In genomic region chr20:31514154-31515071, GRCh38 we compare ENCODE assay signal across 8 cellular contexts. TPM values are rescaled to one million over a fixed set of nuclear protein-coding genes. Genes with fewer than 3 reads are reported as not detected.
A peak's percentile ranks its signal among the peaks of the same experiment; 100 is the strongest.
DNase-seq lines count a peak whose midpoint lies in the region; ATAC-seq, FAIRE-seq and TF ChIP-seq lines count a peak whose summit lies in the region.

Gene HM13, plus strand, starts transcription at chr20:31514442. Its CDS starts 110 bp downstream, at chr20:31514552.

- peak within 1 kb of the TSS; percentile 75 for H3K27ac ChIP-seq in DND-41 (ENCODE audit: low read length)
- H3K27ac ChIP-seq in KMS-11, result peak within 1 kb of the TSS; percentile 75

- no peaks in the 10 kb centered on the region for H3K36me3 Mint-ChIP-seq in natural killer cell

- H3K4me2 ChIP-seq in DND-41 (ENCODE audit: insufficient read depth, low read length) (peak within 1 kb of the TSS; percentile 83), KMS-11 (peak within 1 kb of the TSS; percentile 94)

- no peaks in the 10 kb centered on the region for H3K9me3 ChIP-seq in DND-41 (ENCODE audit: insufficient read depth, low read length, severe bottlenecking)

- peaks cover 36% of the 10 kb centered on the region for H4K20me1 ChIP-seq in DND-41 (ENCODE audit: insufficient read depth, low read length)
- H4K20me1 ChIP-seq in KMS-11 (ENCODE audit: insufficient read depth), result peaks cover 36% of the 10 kb centered on the region

- peak within 1 kb of the TSS; percentile 67 for H3K9ac ChIP-seq in DND-41 (ENCODE audit: low read depth, low read length)
- peak within 1 kb of the TSS; percentile 92 for H3K9ac ChIP-seq in KMS-11

- intact Hi-C loops in natural killer cell (cut with micrococcal nuclease), result loop anchor here (1.0 to 2.0 kb wide), 2 partner anchors 98 to 209 kb away; no protein-coding TSS in a partner anchor

- H3K4me3 Mint-ChIP-seq in natural killer cell, result no peak within 1 kb of the TSS

- peak within 1 kb of the TSS; percentile 50 to 78 for H3K4me3 ChIP-seq in DND-41 (ENCODE audit: low read depth in 1 of 2, low read length in 2 of 2)
- H3K4me3 ChIP-seq in KMS-11 (IDR thresholded peaks at IDR 0.05; ENCODE audit: insufficient read depth, low read depth, low read length), result peak within 1 kb of the TSS; percentile 33
- H3K4me3 ChIP-seq in fibroblast of mammary gland (ENCODE audit: control insufficient read depth, low read depth, low read length), result peak within 1 kb of the TSS; percentile 91

- H3K79me2 ChIP-seq in DND-41 (ENCODE audit: insufficient read depth, low read length) (peaks cover 48% of the 10 kb centered on the region), KMS-11 (ENCODE audit: insufficient read depth, low read depth) (peaks cover 51% of the 10 kb centered on the region)

- peaks cover 0 to under 1% of the 10 kb centered on the region in 2 donors for H3K27me3 Mint-ChIP-seq in natural killer cell (ENCODE audit: low read depth in 2 of 2)

- H2AFZ ChIP-seq in DND-41 (ENCODE audit: low read depth, low read length), result peak within 1 kb of the TSS; percentile 85
- peak within 1 kb of the TSS; percentile 72 for H2AFZ ChIP-seq in KMS-11 (ENCODE audit: low read depth)

- H3K27me3 ChIP-seq in DND-41 (ENCODE audit: insufficient read depth, low read length, poor library complexity), result no peaks in the 10 kb centered on the region
- H3K27me3 ChIP-seq in KMS-11 (ENCODE audit: insufficient read depth, low read depth), result no peaks in the 10 kb centered on the region

- H3K27ac Mint-ChIP-seq in natural killer cell, result no peak within 1 kb of the TSS

- H3K4me1 ChIP-seq in DND-41 (ENCODE audit: insufficient read depth, low read length) (peaks cover 35% of the 10 kb centered on the region), KMS-11 (ENCODE audit: low read depth, poor library complexity, severe bottlenecking) (peaks cover 41% of the 10 kb centered on the region)

- H3K9me3 Mint-ChIP-seq in natural killer cell, result no peaks in the 10 kb centered on the region

- H3K36me3 ChIP-seq in DND-41 (ENCODE audit: insufficient read depth, low read length) (peaks cover 31% of the 10 kb centered on the region), KMS-11 (ENCODE audit: insufficient read depth) (peaks cover 9% of the 10 kb centered on the region; the same call in 1 of the 2 replicates)

- TF ChIP-seq CTCF in DND-41 (IDR thresholded peaks at IDR 0.05; ENCODE audit: borderline replicate concordance, extremely low read depth, low read length, poor library complexity, severe bottlenecking), result peak; percentile 96
- peak; percentile 92 for TF ChIP-seq CTCF in KMS-11 (conservative IDR thresholded peaks at IDR 0.05; ENCODE audit: low read depth, low read length)
- TF ChIP-seq CTCF in fibroblast of mammary gland (conservative IDR thresholded peaks at IDR 0.05; ENCODE audit: control insufficient read depth, insufficient read depth, low read depth, low read length), result peak; percentile 48
- TF ChIP-seq CTCF in natural killer cell (IDR thresholded peaks at IDR 0.05), result peak; percentile 99

- peak; percentile 92 for DNase-seq in DND-41
- peak; percentile 88 for DNase-seq in RCC 7860 (ENCODE audit: low spot score)
- peak; percentile 76 to 82 for DNase-seq in activated T-helper 1 cell treated with anti-CD3 and anti-CD28 coated beads, Interleukin-2, amount 50 U/mL, for 16 hours (ENCODE audit: low read depth in 1 of 2, low spot score in 1 of 2)
- DNase-seq in fibroblast of mammary gland (ENCODE audit: low read depth), result peak; percentile 93
- peak; percentile 85 for DNase-seq in natural killer cell
- peak; percentile 79 for DNase-seq in stimulated activated naive CD4-positive, alpha-beta T cell treated with Interleukin-2 at 50 U/mL for 16 hours (lab: John Stamatoyannopoulos, UW)

- H3K4me1 Mint-ChIP-seq in natural killer cell, result peaks cover 12% of the 10 kb centered on the region in 2 donors

- ATAC-seq in DND-41 (ENCODE audit: insufficient read depth, low read depth) (peak; percentile 85), GM21723 (IDR thresholded peaks at IDR 0.05; ENCODE audit: unreplicated experiment) (peak; percentile 89), natural killer cell (peak; percentile 88 to 95 (median 89))

- no peak for FAIRE-seq in RCC 7860 (lab: Jason Lieb, UNC)

RNA-seq across cellular contexts. Expression of gene HM13, which starts in this region (rescaled TPM):
- 100 to 1,000 TPM in 2 of 3 donors, 10 to 100 TPM in 1; 97.5 to 135 (median 104) TPM for total RNA-seq in natural killer cell

Comparison
In these comparisons a context has a peak if more than half of its experiments do, and no peak if none do; other contexts are left out.
1. Peak in every context shown above with its lines: DNase-seq, ATAC-seq, H3K4me3 ChIP-seq and H3K27ac ChIP-seq.
2. H3K4me3 ChIP-seq: peak in every context shown above with its lines; median percentile 91 in fibroblast of mammary gland; 64 in DND-41; 33 in KMS-11.
3. CTCF ChIP-seq: peak in every context shown above with its lines; median percentile 99 in natural killer cell; 96 in DND-41; 92 in KMS-11; 48 in fibroblast of mammary gland.